Comparison of ENCODE assay signal across 8 cellular contexts in the genomic region with DNA sequence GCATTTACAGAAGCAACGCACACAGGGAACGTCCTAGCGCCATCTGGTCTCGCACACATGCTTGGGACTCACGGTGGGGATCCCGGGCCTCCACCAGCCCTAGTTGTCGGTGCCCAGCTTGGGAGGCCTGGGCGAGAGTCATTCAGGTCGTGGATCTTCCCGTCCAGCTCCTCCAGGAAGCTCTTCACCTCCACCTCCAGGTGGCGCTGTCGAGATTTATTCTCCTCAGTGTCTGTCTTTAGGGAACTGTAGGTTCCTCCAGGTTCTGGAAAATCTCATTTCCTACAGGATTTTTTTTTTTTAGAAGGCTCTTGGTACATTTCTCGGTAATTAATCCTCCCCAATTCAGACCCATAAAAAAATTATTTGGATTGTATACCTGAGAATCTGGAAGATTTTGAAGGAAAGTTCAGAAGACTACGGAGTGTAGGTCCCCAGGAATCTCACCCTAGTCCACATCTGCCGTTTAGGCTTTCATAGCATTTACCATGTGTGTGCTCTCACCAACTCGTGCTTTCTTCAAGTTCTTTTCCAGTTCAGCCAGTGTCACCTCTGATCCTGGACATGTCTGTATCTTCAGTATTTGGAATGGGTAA.
DNase-seq lines count a peak whose midpoint lies in the region; ATAC-seq and TF ChIP-seq lines count a peak whose summit lies in the region.

No MANE protein-coding gene starts in this region.

- H3K4me1 Mint-ChIP-seq in T-helper 2 cell treated with Interferon-gamma antibody and Interleukin-4, amounts not matched to agents 5 μg/mL and 100 μg/mL, for 36 hours (ENCODE audit: low read depth), result peaks cover 6% of the 10 kb centered on the region
- no peaks in the 10 kb centered on the region for H3K4me1 Mint-ChIP-seq in activated CD8-positive, alpha-beta T cell treated with anti-CD3 and anti-CD28 coated beads, Interleukin-2, amount 10 ng/mL, durations not matched to agents 7 days and 5 days (ENCODE audit: low read depth)

- DNase-seq in A673 (ENCODE audit: low spot score) (peak; percentile 84), HT1080 (ENCODE audit: low read depth) (peak; percentile 25), body of pancreas (peak; percentile 20 to 62 (median 34)), SKM-1 treated with dmso at 0.1 percent for 144 hours (lab: John Stamatoyannopoulos, UW; ENCODE audit: unreplicated experiment) (no peak)
- peak; percentile 39 for DNase-seq in T-helper 2 cell treated with Interferon-gamma antibody and Interleukin-4, amounts not matched to agents 5 μg/mL and 100 μg/mL, for 36 hours (ENCODE audit: low spot score)
- peak; percentile 44 to 52 for DNase-seq in stimulated activated CD4-positive, alpha-beta T cell treated with anti-CD3 and anti-CD28 coated beads, Interleukin-15, amount 100 ng/mL, for 1 hour (ENCODE audit: low read depth in 1 of 2, low spot score in 1 of 2)
- no peak for DNase-seq in activated CD8-positive, alpha-beta T cell treated with anti-CD3 and anti-CD28 coated beads, Interleukin-2, amount 10 ng/mL, durations not matched to agents 7 days and 5 days

- no peak for ATAC-seq in body of pancreas
- no peak for ATAC-seq in GM18861 (IDR thresholded peaks at IDR 0.05; ENCODE audit: unreplicated experiment)
- ATAC-seq in activated CD8-positive, alpha-beta T cell treated with anti-CD3 and anti-CD28 coated beads, Interleukin-2, amount 10 ng/mL, durations not matched to agents 7 days and 5 days, result no peak

- CTCF ChIA-PET in A673 (lab: Charles Lee), result interaction anchor here (0.5 to 1.5 kb wide), 12 partner anchors 10 to 229 kb away, joined by 3 to 8 read pairs (median 4); no protein-coding TSS in a partner anchor
- CTCF ChIA-PET in activated CD8-positive, alpha-beta T cell treated with anti-CD3 and anti-CD28 coated beads, Interleukin-2, amount 10 ng/mL, durations not matched to agents 7 days and 5 days (lab: Charles Lee), result no interaction called here

- peaks cover 53% of the 10 kb centered on the region for H3K27me3 Mint-ChIP-seq in T-helper 2 cell treated with Interferon-gamma antibody and Interleukin-4, amounts not matched to agents 5 μg/mL and 100 μg/mL, for 36 hours (ENCODE audit: low read depth)
- H3K27me3 Mint-ChIP-seq in activated CD8-positive, alpha-beta T cell treated with anti-CD3 and anti-CD28 coated beads, Interleukin-2, amount 10 ng/mL, durations not matched to agents 7 days and 5 days (ENCODE audit: low read depth), result no peaks in the 10 kb centered on the region

- POLR2A ChIA-PET in A673 (lab: Charles Lee; ENCODE audit: low non-redundant PET), result no interaction called here
- POLR2A ChIA-PET in activated CD8-positive, alpha-beta T cell treated with anti-CD3 and anti-CD28 coated beads, Interleukin-2, amount 10 ng/mL, durations not matched to agents 7 days and 5 days (lab: Charles Lee), result no interaction called here

- WGBS in body of pancreas, 2 donors, result 39 to 42% methylated on average over 13 to 16 of the region's 16 CpGs

- no peaks in the 10 kb centered on the region for H3K4me1 ChIP-seq in A673 (ENCODE audit: insufficient read depth, low read length, poor library complexity, severe bottlenecking)
- H3K4me1 ChIP-seq in body of pancreas, result no peaks in the 10 kb centered on the region

- H3K4me3 ChIP-seq in A673 (ENCODE audit: low read depth, low read length, poor library complexity, severe bottlenecking) (no peak overlapping the region), body of pancreas (no peak overlapping the region)

- H3K36me3 Mint-ChIP-seq in T-helper 2 cell treated with Interferon-gamma antibody and Interleukin-4, amounts not matched to agents 5 μg/mL and 100 μg/mL, for 36 hours (ENCODE audit: low read depth), result no peaks in the 10 kb centered on the region
- no peaks in the 10 kb centered on the region for H3K36me3 Mint-ChIP-seq in activated CD8-positive, alpha-beta T cell treated with anti-CD3 and anti-CD28 coated beads, Interleukin-2, amount 10 ng/mL, durations not matched to agents 7 days and 5 days (ENCODE audit: low read depth)

- no TSS peak for BruUV-seq in A673 (replicated peaks; lab: Mats Ljungman, UMichigan)

- H3K9me3 Mint-ChIP-seq in T-helper 2 cell treated with Interferon-gamma antibody and Interleukin-4, amounts not matched to agents 5 μg/mL and 100 μg/mL, for 36 hours, result no peaks in the 10 kb centered on the region
- H3K9me3 Mint-ChIP-seq in activated CD8-positive, alpha-beta T cell treated with anti-CD3 and anti-CD28 coated beads, Interleukin-2, amount 10 ng/mL, durations not matched to agents 7 days and 5 days (ENCODE audit: insufficient read depth), result no peaks in the 10 kb centered on the region

- intact Hi-C loops in A673 (cut with micrococcal nuclease; ENCODE audit: unreplicated experiment) (no loop called here), body of pancreas (cut with DNase I) (no loop called here)

- no peaks in the 10 kb centered on the region for H3K27me3 ChIP-seq in A673 (replicated peaks; ENCODE audit: insufficient read depth, low read depth, low read length, poor library complexity)
- no peaks in the 10 kb centered on the region for H3K27me3 ChIP-seq in body of pancreas

- H3K27ac ChIP-seq in A673 (ENCODE audit: low read depth, low read length, poor library complexity, severe bottlenecking) (no peak overlapping the region), body of pancreas (no peak overlapping the region)

- TF ChIP-seq CTCF in A673 (conservative IDR thresholded peaks at IDR 0.05; ENCODE audit: low read depth, low read length) (peak; percentile 87), body of pancreas (IDR thresholded peaks at IDR 0.05) (peak in 4 of 7 experiments; percentile 32 to 48 (median 46))

- no peak for TF ChIP-seq POLR2A in body of pancreas (IDR thresholded peaks at IDR 0.05)

- no peak overlapping the region for H3K4me3 Mint-ChIP-seq in T-helper 2 cell treated with Interferon-gamma antibody and Interleukin-4, amounts not matched to agents 5 μg/mL and 100 μg/mL, for 36 hours
- no peak overlapping the region for H3K4me3 Mint-ChIP-seq in activated CD8-positive, alpha-beta T cell treated with anti-CD3 and anti-CD28 coated beads, Interleukin-2, amount 10 ng/mL, durations not matched to agents 7 days and 5 days

- H3K27ac Mint-ChIP-seq in T-helper 2 cell treated with Interferon-gamma antibody and Interleukin-4, amounts not matched to agents 5 μg/mL and 100 μg/mL, for 36 hours, result no peak overlapping the region
- no peak overlapping the region for H3K27ac Mint-ChIP-seq in activated CD8-positive, alpha-beta T cell treated with anti-CD3 and anti-CD28 coated beads, Interleukin-2, amount 10 ng/mL, durations not matched to agents 7 days and 5 days

- H3K9me3 ChIP-seq in A673 (ENCODE audit: low read depth, low read length, poor library complexity, severe bottlenecking) (no peaks in the 10 kb centered on the region), body of pancreas (no peaks in the 10 kb centered on the region)

- H3K36me3 ChIP-seq in A673 (ENCODE audit: insufficient read depth, low read length, poor library complexity, severe bottlenecking) (no peaks in the 10 kb centered on the region), body of pancreas (replicated peaks in 1 of 2; ENCODE audit: insufficient read depth in 1 of 2, low read depth in 2 of 2) (no peaks in the 10 kb centered on the region)

Comparison
In these comparisons a context has a peak if more than half of its experiments do, and no peak if none do; other contexts are left out.
1. DNase-seq: peak in A673 (single experiment), HT1080 (single experiment), T-helper 2 cell treated with Interferon-gamma antibody and Interleukin-4, amounts not matched to agents 5 μg/mL and 100 μg/mL, for 36 hours (single experiment), body of pancreas (4 of 4) and stimulated activated CD4-positive, alpha-beta T cell treated with anti-CD3 and anti-CD28 coated beads, Interleukin-15, amount 100 ng/mL, for 1 hour (2 of 2); none in SKM-1 treated with dmso at 0.1 percent for 144 hours (single experiment) and activated CD8-positive, alpha-beta T cell treated with anti-CD3 and anti-CD28 coated beads, Interleukin-2, amount 10 ng/mL, durations not matched to agents 7 days and 5 days (single experiment).